Comparison of ENCODE assay signal across 27 cellular contexts in the genomic region with DNA sequence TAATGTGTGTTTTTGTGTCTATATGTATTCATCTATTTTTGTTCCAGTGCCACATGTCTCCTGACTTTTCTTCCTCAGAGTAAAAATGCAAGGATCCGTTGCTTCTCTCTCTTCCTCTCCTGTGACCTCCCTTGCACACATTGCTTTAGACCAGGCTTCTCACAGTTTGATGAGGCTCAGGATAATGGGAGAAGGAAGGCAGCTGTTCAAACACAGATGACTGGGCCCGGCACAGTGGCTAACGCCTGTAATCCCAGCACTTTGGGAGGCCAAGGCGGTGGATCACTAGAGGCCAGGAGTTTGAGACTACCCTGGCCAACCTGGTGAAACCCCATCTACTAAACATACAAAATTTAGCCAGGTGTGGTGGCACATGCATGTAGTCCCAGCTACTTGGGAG.
"Had no signal": no experiment of that assay in that cellular context is flagged by ENCODE, and none has a peak within 500 bp of the region (broad histone marks: within the 10 kb centered on the region; RNA-seq: fewer than 3 reads in every experiment).

No MANE protein-coding gene starts in this region.

- H3K9me3 ChIP-seq: ascending aorta, colonic mucosa, gastrocnemius medialis, pancreas, prostate gland, uterus had no signal

- H3K4me3 ChIP-seq: ascending aorta, cardiac muscle cell, colonic mucosa, dorsolateral prefrontal cortex, gastrocnemius medialis, hepatocyte, pancreas, prostate gland, uterus had no signal

- H3K4me1 ChIP-seq: ascending aorta, colonic mucosa, gastrocnemius medialis, pancreas, prostate gland, uterus had no signal

- H3K27ac ChIP-seq: ascending aorta, cardiac muscle cell, colonic mucosa, dorsolateral prefrontal cortex, gastrocnemius medialis, hepatocyte, pancreas, prostate gland, uterus, VCaP had no signal

- H3K36me3 ChIP-seq: ascending aorta, cardiac muscle cell, colonic mucosa, gastrocnemius medialis, pancreas, prostate gland, uterus had no signal

- H3K27me3 ChIP-seq: ascending aorta, cardiac muscle cell, colonic mucosa, dorsolateral prefrontal cortex, gastrocnemius medialis, hepatocyte, pancreas, uterus had no signal

- DNase-seq: activated CD4-positive, alpha-beta T cell treated with anti-CD3 and anti-CD28 coated beads for 4 hours; activated CD4-positive, alpha-beta T cell treated with anti-CD3 and anti-CD28 coated beads, Interleukin-2, amount 50 U/mL, for 4 hours; activated CD8-positive, alpha-beta memory T cell treated with anti-CD3 and anti-CD28 coated beads for 24 hours; activated effector memory CD4-positive, alpha-beta T cell treated with Interleukin-2 at 50 U/mL for 16 hours; activated naive CD4-positive, alpha-beta T cell treated with Interleukin-2 at 50 U/mL for 16 hours; activated naive CD8-positive, alpha-beta T cell treated with anti-CD3 and anti-CD28 coated beads, Interleukin-2, amount 10 ng/mL, durations not matched to agents 7 days and 5 days; cerebellar nuclear complex; colonic mucosa; dorsolateral prefrontal cortex; effector memory CD8-positive, alpha-beta T cell; erythroblast; gastrocnemius medialis; left cardiac atrium; left ventricle myocardium superior; nucleus accumbens; pancreas; retina; small intestine; stimulated activated CD4-positive, alpha-beta T cell treated with anti-CD3 and anti-CD28 coated beads, Interleukin-4, amount 100 ng/mL, for 24 hours; stimulated activated naive CD8-positive, alpha-beta T cell treated with anti-CD3 and anti-CD28 coated beads, Interleukin-15, amount 100 ng/mL, for 72 hours; substantia nigra; uterus had no signal
